Comparison of ENCODE assay signal across 11 cellular contexts in the genomic region with DNA sequence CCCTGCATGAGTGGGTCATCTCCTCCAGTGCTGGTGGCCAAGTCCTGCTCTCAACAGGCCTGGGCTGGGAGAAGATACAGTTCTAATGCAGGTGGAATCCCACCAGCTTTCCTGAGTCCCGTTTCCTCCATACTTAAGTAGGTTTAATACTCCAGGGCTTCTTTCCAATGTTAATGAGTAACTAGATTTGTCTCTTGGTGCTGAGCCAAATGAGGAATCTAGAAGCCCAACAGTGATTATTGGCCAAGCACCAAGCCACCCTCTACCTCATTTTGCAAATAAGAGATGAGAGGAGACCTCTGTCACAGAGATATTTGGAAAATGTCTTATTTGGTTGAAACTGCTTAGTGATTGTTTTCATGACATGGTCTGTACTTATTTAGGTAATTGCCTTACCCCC. TPM values are rescaled to one million over a fixed set of nuclear protein-coding genes. Genes with fewer than 3 reads are reported as not detected.
DNase-seq lines count a peak whose midpoint lies in the region; ATAC-seq and TF ChIP-seq lines count a peak whose summit lies in the region.
"Had no signal": no experiment of that assay in that cellular context is flagged by ENCODE, and none has a peak within 500 bp of the region (broad histone marks: within the 10 kb centered on the region; RNA-seq: fewer than 3 reads in every experiment).

No MANE protein-coding gene starts in this region.

- DNase-seq in CD4-positive, alpha-beta memory T cell = no peak
- DNase-seq in NCI-H82 treated with DMSO at 0.1 percent for 48 hours (lab: John Stamatoyannopoulos, UW; ENCODE audit: unreplicated experiment) (peak; percentile 28), endothelial cell (ENCODE audit: low spot score) (no peak), T-helper 9 cell (no peak)
- no peak for DNase-seq in activated effector memory CD4-positive, alpha-beta T cell treated with anti-CD3 and anti-CD28 coated beads, Interleukin-2, amount 50 U/mL, for 16 hours
- DNase-seq in stimulated activated CD8-positive, alpha-beta memory T cell treated with anti-CD3 and anti-CD28 coated beads, Interleukin-4, amount 100 ng/mL, for 48 hours = no peak

- peaks cover 0 to 1% (median 0%) of the 10 kb centered on the region in 8 donors for H3K9me3 Mint-ChIP-seq in CD4-positive, alpha-beta memory T cell
- no peaks in the 10 kb centered on the region for H3K9me3 Mint-ChIP-seq in endothelial cell (ENCODE audit: unreplicated experiment)
- H3K9me3 Mint-ChIP-seq in nephron = no peaks in the 10 kb centered on the region

- H3K27ac Mint-ChIP-seq in CD4-positive, alpha-beta memory T cell = peak overlapping the region in 4 of 7 donors; percentile 49 to 90 (median 86)
- H3K27ac Mint-ChIP-seq in endothelial cell (ENCODE audit: unreplicated experiment) (peak overlapping the region; percentile 50), nephron (peak overlapping the region; percentile 74 to 94 (median 86))
- H3K27ac Mint-ChIP-seq: activated naive CD8-positive, alpha-beta T cell had no signal

- H3K4me3 ChIP-seq in CD4-positive, alpha-beta memory T cell (ENCODE audit: low read length in 2 of 2) = no peak overlapping the region

- H3K4me1 Mint-ChIP-seq in CD4-positive, alpha-beta memory T cell = peaks cover 19 to 41% (median 31%) of the 10 kb centered on the region in 4 donors
- H3K4me1 Mint-ChIP-seq in endothelial cell (ENCODE audit: unreplicated experiment) (peaks cover 16% of the 10 kb centered on the region), nephron (peaks cover 23% of the 10 kb centered on the region)

- peaks cover 35% of the 10 kb centered on the region for H3K4me1 ChIP-seq in CD4-positive, alpha-beta memory T cell (ENCODE audit: insufficient read depth, low read length)

- H3K36me3 ChIP-seq in CD4-positive, alpha-beta memory T cell (ENCODE audit: insufficient read depth, low read length) = peaks cover 6% of the 10 kb centered on the region

- H3K4me3 Mint-ChIP-seq in CD4-positive, alpha-beta memory T cell = no peak overlapping the region
- H3K4me3 Mint-ChIP-seq in endothelial cell (ENCODE audit: unreplicated experiment) (no peak overlapping the region), nephron (no peak overlapping the region)
- H3K4me3 Mint-ChIP-seq: activated naive CD8-positive, alpha-beta T cell had no signal

- intact Hi-C loops in CD4-positive, alpha-beta memory T cell (cut with micrococcal nuclease) = loop anchor here (1.0 to 2.0 kb wide), 8 partner anchors 18 to 159 kb away; a partner anchor contains a TSS

- CTCF ChIA-PET in CD4-positive, alpha-beta memory T cell (lab: Charles Lee; ENCODE audit: partially characterized antibody) = interaction anchor here (0.7 to 10.3 kb wide), 45 partner anchors 8 to 217 kb away, joined by 3 to 758 read pairs (median 8); a partner anchor contains a TSS

- H3K27ac ChIP-seq in CD4-positive, alpha-beta memory T cell (ENCODE audit: low read depth, low read length) = no peak overlapping the region

- H3K27me3 ChIP-seq in CD4-positive, alpha-beta memory T cell (ENCODE audit: insufficient read depth, low read length) = no peaks in the 10 kb centered on the region
- H3K27me3 ChIP-seq: BE2C, dorsolateral prefrontal cortex had no signal

- H3K27me3 Mint-ChIP-seq in CD4-positive, alpha-beta memory T cell = no peaks in the 10 kb centered on the region
- H3K27me3 Mint-ChIP-seq in endothelial cell (ENCODE audit: unreplicated experiment) (peaks cover 3% of the 10 kb centered on the region), nephron (ENCODE audit: low read depth) (no peaks in the 10 kb centered on the region)
- H3K27me3 Mint-ChIP-seq: activated naive CD8-positive, alpha-beta T cell had no signal

- POLR2A ChIA-PET in CD4-positive, alpha-beta memory T cell (lab: Charles Lee; ENCODE audit: partially characterized antibody) = interaction anchor here (0.6 to 3.7 kb wide), 18 partner anchors 8 to 153 kb away, joined by 3 to 36 read pairs (median 4); a partner anchor contains a TSS

- no peaks in the 10 kb centered on the region for H3K9me3 ChIP-seq in CD4-positive, alpha-beta memory T cell (ENCODE audit: control insufficient read depth in 1 of 2, low read length in 2 of 2)
- H3K9me3 ChIP-seq: BE2C had no signal

- ATAC-seq in GM18907 (IDR thresholded peaks at IDR 0.05; ENCODE audit: unreplicated experiment) = no peak

- H3K36me3 Mint-ChIP-seq in CD4-positive, alpha-beta memory T cell = peaks cover 10 to 35% of the 10 kb centered on the region in 2 donors
- H3K36me3 Mint-ChIP-seq in endothelial cell (ENCODE audit: low read depth, unreplicated experiment) (peaks cover 15% of the 10 kb centered on the region), nephron (ENCODE audit: low read depth) (peaks cover 38% of the 10 kb centered on the region)

- no peak for TF ChIP-seq CTCF in endothelial cell (IDR thresholded peaks at IDR 0.05; ENCODE audit: unreplicated experiment)
- no peak for TF ChIP-seq CTCF in nephron (IDR thresholded peaks at IDR 0.05; ENCODE audit: unreplicated experiment in 3 of 3)

RNA-seq across cellular contexts. Expression of a gene that starts 37.1 kb away (rescaled TPM):
- 10 to 100 TPM; 11.4 to 12.6 TPM for total RNA-seq in CD4-positive, alpha-beta memory T cell
- polyA plus RNA-seq in CD4-positive, alpha-beta memory T cell = 10 to 100 TPM; 27.2 to 54.4 TPM
- 92.6 TPM for total RNA-seq in endothelial cell (ENCODE audit: unreplicated experiment)
